ENCODE assay signal across 17 cellular contexts in the genomic region with DNA sequence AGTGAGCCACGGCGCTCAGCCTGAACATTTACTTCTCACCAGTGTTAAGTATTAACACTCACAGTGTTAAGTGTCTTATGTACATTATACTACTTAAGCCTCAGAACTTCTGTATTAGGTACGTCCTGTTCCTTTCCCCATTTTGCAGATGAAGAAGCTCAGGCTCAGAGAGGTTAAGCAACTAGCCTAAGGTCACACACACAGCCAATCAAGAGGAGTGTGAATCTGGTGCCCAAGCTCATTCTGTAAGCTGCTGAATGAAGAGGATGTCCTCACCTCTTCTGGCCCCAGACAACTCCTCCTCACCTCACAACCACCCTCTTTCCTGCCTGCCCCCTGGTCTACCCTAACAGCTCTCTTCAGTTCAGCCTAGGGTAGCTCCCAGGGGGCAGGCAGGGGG. TPM values are rescaled to one million over a fixed set of nuclear protein-coding genes. Genes with fewer than 3 reads are reported as not detected.
A peak's percentile ranks its signal among the peaks of the same experiment; 100 is the strongest.
DNase-seq lines count a peak whose midpoint lies in the region; ATAC-seq and TF ChIP-seq lines count a peak whose summit lies in the region.
"Had no signal": no experiment of that assay in that cellular context is flagged by ENCODE, and none has a peak within 500 bp of the region (broad histone marks: within the 10 kb centered on the region; RNA-seq: fewer than 3 reads in every experiment).

No MANE protein-coding gene starts in this region.

- no peak overlapping the region for H2BK5ac ChIP-seq in H9 (ENCODE audit: insufficient read length, low read length)

- H3K9ac ChIP-seq in BLaER1 (no peak overlapping the region), H9 (ENCODE audit: extremely low read depth, insufficient read length, low read length) (no peak overlapping the region), adipocyte (ENCODE audit: low read length) (peak overlapping the region; percentile 4)

- H3K4me1 ChIP-seq in BLaER1 = peaks cover 34% of the 10 kb centered on the region
- H3K4me1 ChIP-seq in H9 (ENCODE audit: insufficient read depth, low read length) = no peaks in the 10 kb centered on the region
- H3K4me1 ChIP-seq in adipocyte (ENCODE audit: control insufficient read depth, insufficient read depth, low read length) = peaks cover 29% of the 10 kb centered on the region

- H4K20me1 ChIP-seq in BLaER1 = no peaks in the 10 kb centered on the region
- H4K20me1 ChIP-seq in H9 (ENCODE audit: control insufficient read depth, insufficient read depth, insufficient read length) = no peaks in the 10 kb centered on the region

- WGBS in H9 (ENCODE audit: extremely low coverage, insufficient read length, low lambda C conversion rate) = no CpG with 5 or more reads among the region's 3 CpGs

- H4K5ac ChIP-seq in H9 (ENCODE audit: insufficient read length, low read depth, low read length) = no peak overlapping the region

- H3K56ac ChIP-seq in H9 (ENCODE audit: insufficient read length, low read depth, low read length) = no peak overlapping the region

- no peak overlapping the region for H4K8ac ChIP-seq in H9 (replicated peaks; ENCODE audit: insufficient read length, low read depth, low read length)

- H3K27me3 Mint-ChIP-seq in H9 (ENCODE audit: low read depth) = no peaks in the 10 kb centered on the region
- peaks cover 12% of the 10 kb centered on the region for H3K27me3 Mint-ChIP-seq in nephron progenitor cell (ENCODE audit: low read depth, poor library complexity)

- no peak overlapping the region for H2BK120ac ChIP-seq in H9 (ENCODE audit: low read depth, low read length, poor library complexity, severe bottlenecking)

- H3K4ac ChIP-seq in H9 (ENCODE audit: low read depth, low read length) = no peak overlapping the region

- H3K4me3 Mint-ChIP-seq in H9 (no peak overlapping the region), nephron progenitor cell (no peak overlapping the region)

- H3K23ac ChIP-seq in H9 (ENCODE audit: insufficient read length, low read depth, low read length) = no peak overlapping the region

- H3K18ac ChIP-seq in H9 (ENCODE audit: insufficient read length, low read depth, low read length) = no peak overlapping the region

- H3K23me2 ChIP-seq in H9 (ENCODE audit: insufficient read length, low read depth, low read length, poor library complexity, severe bottlenecking) = no peaks in the 10 kb centered on the region

- H2BK12ac ChIP-seq in H9 (ENCODE audit: insufficient read length, low read depth, low read length) = no peak overlapping the region

- no peak overlapping the region for H2AFZ ChIP-seq in H9 (ENCODE audit: low read length)
- H2AFZ ChIP-seq: PC-9 had no signal

- H3K27me3 ChIP-seq in BLaER1 (no peaks in the 10 kb centered on the region), H9 (ENCODE audit: insufficient read depth, low read length) (no peaks in the 10 kb centered on the region), adipocyte (replicated peaks; ENCODE audit: control insufficient read depth, insufficient read depth, low read length) (no peaks in the 10 kb centered on the region)

- H3K9me3 Mint-ChIP-seq in H9 (no peaks in the 10 kb centered on the region), nephron progenitor cell (no peaks in the 10 kb centered on the region)

- H3K14ac ChIP-seq in H9 (ENCODE audit: insufficient read depth, low read length) = no peak overlapping the region

- H3T11ph ChIP-seq in H9 (ENCODE audit: low read length) = no peak overlapping the region

- H3K79me2 ChIP-seq in H9 (ENCODE audit: insufficient read depth, low read length) = no peaks in the 10 kb centered on the region

- H3K9me3 ChIP-seq in BLaER1 = no peaks in the 10 kb centered on the region
- no peaks in the 10 kb centered on the region for H3K9me3 ChIP-seq in H9 (ENCODE audit: control insufficient read depth, low read depth, low read length)
- no peaks in the 10 kb centered on the region for H3K9me3 ChIP-seq in adipocyte (ENCODE audit: control insufficient read depth, low read length)

- no peak overlapping the region for H2AK5ac ChIP-seq in H9 (ENCODE audit: insufficient read length, low read length)

- no peak overlapping the region for H2BK15ac ChIP-seq in H9 (ENCODE audit: low read depth, low read length)

- DNase-seq in H9 (no peak), adipocyte (ENCODE audit: low read depth) (no peak), nephron progenitor cell (no peak), kidney tubule cell (ENCODE audit: low spot score) (no peak)
- no peak for DNase-seq in activated CD4-positive, alpha-beta T cell treated with anti-CD3 and anti-CD28 coated beads, Interleukin-2, amount 50 U/mL, for 1 hour
- DNase-seq: C1 segment of cervical spinal cord; GDM1; GOT3; NCI-H187; NCI-H345; NCI-H526 treated with DMSO at 0.1 percent for 48 hours; NK-92 treated with Interleukin-12 subunit alpha and Interleukin-12 subunit beta, amount 100 ng/mL, for 24 hours; PC-9 had no signal

- ATAC-seq in GM18511 (IDR thresholded peaks at IDR 0.05; ENCODE audit: unreplicated experiment) = no peak
- ATAC-seq: GM12878 had no signal

- H3K79me1 ChIP-seq in H9 (ENCODE audit: insufficient read depth, low read depth, low read length, poor library complexity, severe bottlenecking) = no peaks in the 10 kb centered on the region

- H3K4me3 ChIP-seq in BLaER1 (no peak overlapping the region), adipocyte (ENCODE audit: low read length) (no peak overlapping the region)
- H3K4me3 ChIP-seq: GM12878, PC-9 had no signal

- H2BK20ac ChIP-seq in H9 (ENCODE audit: low read depth, low read length, poor library complexity, severe bottlenecking) = no peak overlapping the region

- H3K4me1 Mint-ChIP-seq in H9 (peaks cover 11 to 29% of the 10 kb centered on the region in 2 experiments), nephron progenitor cell (peaks cover 34% of the 10 kb centered on the region)

- peak overlapping the region; percentile 53 for H4K91ac ChIP-seq in H9 (ENCODE audit: insufficient read length, low read depth, low read length)

- H3K27ac Mint-ChIP-seq in H9 = peak overlapping the region in 1 of 3 experiments; percentile 52; a peak in 1 of 7 replicates
- peak overlapping the region; percentile 18 for H3K27ac Mint-ChIP-seq in nephron progenitor cell

- TF ChIP-seq CTCF in H9 (conservative IDR thresholded peaks at IDR 0.05) (no peak), nephron progenitor cell (IDR thresholded peaks at IDR 0.05) (no peak)

- H3K36me3 ChIP-seq in BLaER1 (no peaks in the 10 kb centered on the region), adipocyte (ENCODE audit: control insufficient read depth, insufficient read depth, low read length, severe bottlenecking) (peaks cover 50% of the 10 kb centered on the region)

- H3K4me2 ChIP-seq in BLaER1 = peak overlapping the region; percentile 78
- no peak overlapping the region for H3K4me2 ChIP-seq in H9 (ENCODE audit: insufficient read depth, insufficient read length, low read length)
- H3K4me2 ChIP-seq: PC-9 had no signal

- H3K36me3 Mint-ChIP-seq in H9 (ENCODE audit: insufficient read depth in 1 of 3, low read depth in 3 of 3) (peaks cover 0 to 4% (median 0%) of the 10 kb centered on the region in 3 experiments; a peak in 2 of 7 replicates), nephron progenitor cell (ENCODE audit: low read depth) (peaks cover under 1% of the 10 kb centered on the region)

- no peak overlapping the region for H3K27ac ChIP-seq in BLaER1
- H3K27ac ChIP-seq in H9 (ENCODE audit: insufficient read length, low read depth, low read length) = no peak overlapping the region
- H3K27ac ChIP-seq: PC-9 had no signal

RNA-seq across cellular contexts. Expression of gene CREB3L1, which starts 29.9 kb away (rescaled TPM):
- 2.6 and 3.3 TPM in 2 replicates for total RNA-seq in H9 (2021)
- total RNA-seq: SK-MEL-5 had no signal

RNA-seq across cellular contexts. Expression of gene DGKZ, which starts 39.9 kb away (rescaled TPM):
- 68.8 and 68.9 TPM in 2 replicates for total RNA-seq in H9 (2021)
